Comparison of ENCODE assay signal across 19 cellular contexts in the genomic region with DNA sequence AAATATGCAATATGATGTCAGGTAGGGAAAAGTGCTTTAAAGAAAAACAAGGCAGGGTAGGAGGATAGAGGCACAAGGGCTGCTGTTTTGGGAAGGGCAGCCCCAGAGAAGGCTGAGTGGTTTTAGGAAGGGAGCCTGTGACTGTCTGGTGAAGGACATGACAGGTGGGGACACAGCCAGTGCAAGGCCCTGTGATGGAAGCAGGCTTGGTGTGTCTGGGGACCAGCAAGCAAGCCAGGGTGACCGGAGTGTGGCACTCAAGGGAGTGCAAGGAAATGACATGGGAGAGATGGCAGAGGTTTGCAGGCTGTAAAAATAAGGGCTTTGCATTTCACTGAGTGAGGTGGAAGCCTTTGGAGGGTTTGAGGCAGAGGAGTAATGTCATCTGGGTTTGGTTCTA.
"Had no signal": no experiment of that assay in that cellular context is flagged by ENCODE, and none has a peak within 500 bp of the region (broad histone marks: within the 10 kb centered on the region; RNA-seq: fewer than 3 reads in every experiment).

No MANE protein-coding gene starts in this region.

- H3K4me1 ChIP-seq: gastroesophageal sphincter had no signal

- H3K4me3 ChIP-seq: esophagus squamous epithelium, gastroesophageal sphincter, hepatocyte, pancreas, right lobe of liver, skin epidermis had no signal

- H3K4me1 Mint-ChIP-seq: naive thymus-derived CD8-positive, alpha-beta T cell; stimulated activated naive B cell treated with anti-CD40 and anti-IgM and Interleukin-4, amounts not matched to agents 10 μg/mL and 1 μg/mL and 100 μg/mL, for 72 hours had no signal

- H3K36me3 Mint-ChIP-seq: naive thymus-derived CD8-positive, alpha-beta T cell; stimulated activated naive B cell treated with anti-CD40 and anti-IgM and Interleukin-4, amounts not matched to agents 10 μg/mL and 1 μg/mL and 100 μg/mL, for 72 hours had no signal

- H3K27me3 Mint-ChIP-seq: progenitor cell of endocrine pancreas, type B pancreatic cell had no signal

- H3K36me3 ChIP-seq: esophagus squamous epithelium, gastroesophageal sphincter, pancreas, right lobe of liver had no signal

- H3K27me3 ChIP-seq: esophagus squamous epithelium, gastroesophageal sphincter, hepatocyte, pancreas, right lobe of liver had no signal

- H3K27ac Mint-ChIP-seq: dendritic cell treated with granulocyte-macrophage colony-stimulating factor and Interleukin-4, amounts not matched to agents 40 ng/mL and 50 ng/mL, for 4 days; naive thymus-derived CD8-positive, alpha-beta T cell; progenitor cell of endocrine pancreas; stimulated activated naive B cell treated with anti-CD40 and anti-IgM and Interleukin-4, amounts not matched to agents 10 μg/mL and 1 μg/mL and 100 μg/mL, for 72 hours; type B pancreatic cell had no signal

- H3K9me3 Mint-ChIP-seq: dendritic cell treated with granulocyte-macrophage colony-stimulating factor and Interleukin-4, amounts not matched to agents 40 ng/mL and 50 ng/mL, for 4 days; naive thymus-derived CD8-positive, alpha-beta T cell; stimulated activated naive B cell treated with anti-CD40 and anti-IgM and Interleukin-4, amounts not matched to agents 10 μg/mL and 1 μg/mL and 100 μg/mL, for 72 hours had no signal

- DNase-seq: cerebellar nuclear complex; esophagus squamous epithelium; foreskin fibroblast; glutamatergic neuron; kidney; left cardiac atrium; naive thymus-derived CD8-positive, alpha-beta T cell; occipital lobe; pancreas; right lobe of liver; stimulated activated CD4-positive, alpha-beta T cell treated with anti-CD3 and anti-CD28 coated beads, Interleukin-2, amount 100 ng/mL, for 24 hours; stimulated activated CD4-positive, alpha-beta T cell treated with anti-CD3 and anti-CD28 coated beads, Interleukin-4, amount 100 ng/mL, for 4 hours; stimulated activated naive B cell treated with anti-CD40 and anti-IgM and Interleukin-4, amounts not matched to agents 10 μg/mL and 1 μg/mL and 100 μg/mL, for 72 hours had no signal

- H3K9me3 ChIP-seq: esophagus squamous epithelium, gastroesophageal sphincter, pancreas, right lobe of liver had no signal

- H3K27ac ChIP-seq: esophagus squamous epithelium, gastroesophageal sphincter, hepatocyte, pancreas, right lobe of liver, skin epidermis had no signal

- H3K4me3 Mint-ChIP-seq: dendritic cell treated with granulocyte-macrophage colony-stimulating factor and Interleukin-4, amounts not matched to agents 40 ng/mL and 50 ng/mL, for 4 days; naive thymus-derived CD8-positive, alpha-beta T cell; stimulated activated naive B cell treated with anti-CD40 and anti-IgM and Interleukin-4, amounts not matched to agents 10 μg/mL and 1 μg/mL and 100 μg/mL, for 72 hours; type B pancreatic cell had no signal

- ATAC-seq: gastroesophageal sphincter; naive thymus-derived CD8-positive, alpha-beta T cell; pancreas; right lobe of liver; stimulated activated naive B cell treated with anti-CD40 and anti-IgM and Interleukin-4, amounts not matched to agents 10 μg/mL and 1 μg/mL and 100 μg/mL, for 72 hours had no signal
